ENCODE assay signal across 10 cellular contexts in the genomic region with DNA sequence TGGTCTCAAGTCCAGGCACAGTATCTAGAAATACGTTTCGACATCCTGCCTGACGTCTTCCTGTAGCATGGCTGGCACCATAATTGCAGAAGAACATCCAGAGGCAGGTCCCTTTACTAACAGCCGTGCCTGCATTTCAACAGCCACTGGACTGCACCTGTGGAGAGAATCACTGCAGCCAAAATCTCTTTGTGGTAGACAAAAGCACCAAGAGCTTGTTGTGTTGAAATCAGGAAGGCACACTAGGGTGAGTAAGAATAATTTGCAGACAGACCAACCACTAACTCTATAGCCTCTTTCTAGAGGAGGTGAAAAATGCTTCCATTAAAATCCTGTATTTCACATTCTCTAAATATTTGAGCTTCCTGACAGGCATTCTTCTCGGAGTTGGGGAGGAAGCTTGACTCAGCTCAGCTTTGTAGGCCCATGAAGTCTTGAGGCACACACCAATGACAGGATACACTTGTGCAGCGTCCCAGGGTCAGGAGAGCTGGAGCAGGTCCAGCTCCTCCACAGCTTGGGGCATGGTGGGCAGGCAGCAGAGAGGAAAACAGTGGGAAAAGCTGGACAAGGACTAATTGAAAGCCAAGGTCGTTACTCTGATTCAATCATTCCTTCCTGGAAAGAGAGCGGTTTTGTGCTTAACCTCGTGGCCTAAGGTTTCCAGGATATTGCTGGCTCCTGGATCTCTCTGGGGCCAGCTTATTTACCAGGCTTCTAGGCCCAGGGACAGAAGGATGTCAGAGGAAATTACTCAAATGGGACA.
DNase-seq lines count a peak whose midpoint lies in the region; ATAC-seq and TF ChIP-seq lines count a peak whose summit lies in the region.
"Had no signal": no experiment of that assay in that cellular context is flagged by ENCODE, and none has a peak within 500 bp of the region (broad histone marks: within the 10 kb centered on the region; RNA-seq: fewer than 3 reads in every experiment).

No MANE protein-coding gene starts in this region.

- H3K27ac Mint-ChIP-seq in neural crest cell (ENCODE audit: unreplicated experiment), result peak overlapping the region; percentile 8

- peaks cover 3% of the 10 kb centered on the region for H3K36me3 Mint-ChIP-seq in neural crest cell (ENCODE audit: low read depth)

- peak; percentile 11 for DNase-seq in SIG-M5 (lab: John Stamatoyannopoulos, UW)
- DNase-seq in fibroblast of mammary gland (ENCODE audit: low read depth), result peak; percentile 48
- no peak for DNase-seq in neural crest cell (ENCODE audit: low read depth, low spot score)
- DNase-seq in NCI-H1436 treated with DMSO at 0.1 percent for 48 hours (lab: John Stamatoyannopoulos, UW), result no peak
- DNase-seq in SK-N-DZ (ENCODE audit: low spot score), result no peak
- DNase-seq: activated CD4-positive, alpha-beta T cell treated with anti-CD3 and anti-CD28 coated beads, Interleukin-2, amount 50 U/mL, for 1 hour; NCI-H1092 had no signal

- no peak overlapping the region for H3K4me3 Mint-ChIP-seq in neural crest cell

- H3K36me3 ChIP-seq in BLaER1 treated with 17β-estradiol and CSF1 and Interleukin-3, amounts not matched to agents 10 nM and 100 nM, result no peaks in the 10 kb centered on the region

- no peak for TF ChIP-seq CTCF in fibroblast of mammary gland (conservative IDR thresholded peaks at IDR 0.05; ENCODE audit: control insufficient read depth, insufficient read depth, low read depth, low read length)
- no peak for TF ChIP-seq CTCF in neural crest cell (conservative IDR thresholded peaks at IDR 0.05)

- peak overlapping the region in 9 of 11 experiments; percentile 0 to 66 (median 57); a peak in 12 of 22 replicates for H3K27ac ChIP-seq in BLaER1 treated with 17β-estradiol and CSF1 and Interleukin-3, amounts not matched to agents 10 nM and 100 nM

- peaks cover 14 to 23% (median 19%) of the 10 kb centered on the region in 11 experiments for H3K9me3 ChIP-seq in BLaER1 treated with 17β-estradiol and CSF1 and Interleukin-3, amounts not matched to agents 10 nM and 100 nM (replicated peaks in 1 of 11)

- no peaks in the 10 kb centered on the region for H3K27me3 Mint-ChIP-seq in neural crest cell (ENCODE audit: low read depth)

- no peaks in the 10 kb centered on the region for H3K27me3 ChIP-seq in BLaER1 treated with 17β-estradiol and CSF1 and Interleukin-3, amounts not matched to agents 10 nM and 100 nM

- H3K4me2 ChIP-seq in BLaER1 treated with 17β-estradiol and CSF1 and Interleukin-3, amounts not matched to agents 10 nM and 100 nM, result peak overlapping the region in 8 of 11 experiments; percentile 4 to 75 (median 66); a peak in 13 of 22 replicates

- H3K4me1 Mint-ChIP-seq in neural crest cell, result peaks cover 12% of the 10 kb centered on the region

- peaks cover 6 to 68% (median 32%) of the 10 kb centered on the region in 10 experiments; a peak in 18 of 20 replicates for H3K4me1 ChIP-seq in BLaER1 treated with 17β-estradiol and CSF1 and Interleukin-3, amounts not matched to agents 10 nM and 100 nM

- no peaks in the 10 kb centered on the region for H4K20me1 ChIP-seq in BLaER1 treated with 17β-estradiol and CSF1 and Interleukin-3, amounts not matched to agents 10 nM and 100 nM

- H3K9ac ChIP-seq in BLaER1 treated with 17β-estradiol and CSF1 and Interleukin-3, amounts not matched to agents 10 nM and 100 nM, result peak overlapping the region in 3 of 11 experiments; percentile 12 to 19 (median 13); a peak in 4 of 22 replicates

- ATAC-seq in GM19324 (IDR thresholded peaks at IDR 0.05; ENCODE audit: low FRiP score, unreplicated experiment) (no peak), HG02678 (IDR thresholded peaks at IDR 0.05; ENCODE audit: unreplicated experiment) (no peak)

- peaks cover 9% of the 10 kb centered on the region for H3K9me3 Mint-ChIP-seq in neural crest cell

- H3K4me3 ChIP-seq in BLaER1 treated with 17β-estradiol and CSF1 and Interleukin-3, amounts not matched to agents 10 nM and 100 nM, result no peak overlapping the region
- H3K4me3 ChIP-seq in fibroblast of mammary gland (ENCODE audit: control insufficient read depth, low read depth, low read length), result no peak overlapping the region

Comparison
In these comparisons a context has a peak if more than half of its experiments do, and no peak if none do; other contexts are left out.
1. DNase-seq: peak in SIG-M5 (single experiment) and fibroblast of mammary gland (single experiment); none in neural crest cell (single experiment), NCI-H1436 treated with DMSO at 0.1 percent for 48 hours (single experiment) and SK-N-DZ (single experiment).